30 cellular contexts compared by ENCODE assay signal in the genomic region with DNA sequence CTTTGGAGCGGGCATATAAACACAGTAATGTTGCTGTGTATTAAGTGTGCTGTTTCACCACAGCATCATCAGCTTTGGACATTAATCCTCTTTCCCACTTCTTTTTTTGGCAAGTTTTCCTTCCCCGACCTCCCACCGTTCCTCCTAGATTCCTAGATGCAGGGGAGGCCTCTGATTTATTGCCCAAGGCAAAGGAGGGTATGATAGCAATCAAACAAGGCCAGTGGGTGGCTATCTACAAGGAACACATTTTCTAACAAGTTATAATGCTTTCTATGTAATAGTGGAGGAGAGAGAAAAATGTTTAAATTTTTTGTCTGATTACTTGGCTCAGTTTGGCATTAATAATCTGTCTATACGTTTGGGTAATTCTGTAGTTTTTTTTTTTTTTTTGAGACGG.
"Had no signal": no experiment of that assay in that cellular context is flagged by ENCODE, and none has a peak within 500 bp of the region (broad histone marks: within the 10 kb centered on the region; RNA-seq: fewer than 3 reads in every experiment).

No MANE protein-coding gene starts in this region.

- H3K27ac Mint-ChIP-seq: neural progenitor cell; progenitor cell of endocrine pancreas; stimulated activated memory B cell treated with anti-CD40 and anti-IgM and Interleukin-4, amounts not matched to agents 10 μg/mL and 1 μg/mL and 100 μg/mL, for 72 hours; stimulated activated naive CD8-positive, alpha-beta T cell treated with anti-CD3 and anti-CD28 coated beads, Interleukin-15, amount 100 ng/mL, for 72 hours; type B pancreatic cell had no signal

- H3K4me3 Mint-ChIP-seq: natural killer cell; nephron; neural progenitor cell; stimulated activated memory B cell treated with anti-CD40 and anti-IgM and Interleukin-4, amounts not matched to agents 10 μg/mL and 1 μg/mL and 100 μg/mL, for 72 hours; stimulated activated naive CD8-positive, alpha-beta T cell treated with anti-CD3 and anti-CD28 coated beads, Interleukin-15, amount 100 ng/mL, for 72 hours; type B pancreatic cell had no signal

- H3K4me1 ChIP-seq: neural progenitor cell, parathyroid adenoma, transverse colon, uterus had no signal

- H3K4me3 ChIP-seq: neural progenitor cell, ovary, psoas muscle, right lobe of liver, sigmoid colon, suprapubic skin, testis, tibial artery, transverse colon, upper lobe of right lung, uterus had no signal

- ATAC-seq: natural killer cell; psoas muscle; right cardiac atrium; right lobe of liver; stimulated activated memory B cell treated with anti-CD40 and anti-IgM and Interleukin-4, amounts not matched to agents 10 μg/mL and 1 μg/mL and 100 μg/mL, for 72 hours; stimulated activated naive CD8-positive, alpha-beta T cell treated with anti-CD3 and anti-CD28 coated beads, Interleukin-15, amount 100 ng/mL, for 72 hours; stimulated activated naive CD8-positive, alpha-beta T cell treated with anti-CD3 and anti-CD28 coated beads, Interleukin-15, Interleukin-2, amounts not matched to agents 100 U/mL and 50 U/mL, for 24 hours; upper lobe of right lung had no signal

- H3K27me3 ChIP-seq: neural progenitor cell, ovary, right lobe of liver, sigmoid colon, suprapubic skin, testis, tibial artery, transverse colon, upper lobe of right lung, uterus had no signal

- H3K27ac ChIP-seq: neural progenitor cell, ovary, parathyroid adenoma, psoas muscle, right lobe of liver, sigmoid colon, suprapubic skin, testis, tibial artery, transverse colon, upper lobe of right lung, uterus had no signal

- H3K9me3 Mint-ChIP-seq: natural killer cell; nephron; neural progenitor cell; stimulated activated memory B cell treated with anti-CD40 and anti-IgM and Interleukin-4, amounts not matched to agents 10 μg/mL and 1 μg/mL and 100 μg/mL, for 72 hours; stimulated activated naive CD8-positive, alpha-beta T cell treated with anti-CD3 and anti-CD28 coated beads, Interleukin-15, amount 100 ng/mL, for 72 hours; type B pancreatic cell had no signal

- H3K9me3 ChIP-seq: ovary, psoas muscle, right lobe of liver, sigmoid colon, suprapubic skin, testis, tibial artery, transverse colon, upper lobe of right lung, uterus had no signal

- H3K4me1 Mint-ChIP-seq: neural progenitor cell had no signal

- DNase-seq: natural killer cell; occipital lobe; ovary; posterior cingulate gyrus; psoas muscle; right cardiac atrium; right lobe of liver; sigmoid colon; small intestine; stimulated activated CD4-positive, alpha-beta T cell treated with anti-CD3 and anti-CD28 coated beads, Interleukin-15, amount 100 ng/mL, for 24 hours; stimulated activated CD4-positive, alpha-beta T cell treated with anti-CD3 and anti-CD28 coated beads, Interleukin-2, amount 100 ng/mL, for 24 hours; stimulated activated CD4-positive, alpha-beta T cell treated with anti-CD3 and anti-CD28 coated beads, Interleukin-2, amount 100 ng/mL, for 48 hours; stimulated activated CD4-positive, alpha-beta T cell treated with anti-CD3 and anti-CD28 coated beads, Interleukin-4, amount 100 ng/mL, for 24 hours; stimulated activated CD8-positive, alpha-beta memory T cell treated with anti-CD3 and anti-CD28 coated beads, Interleukin-4, amount 100 ng/mL, for 48 hours; stimulated activated naive CD4-positive, alpha-beta T cell; stimulated activated naive CD8-positive, alpha-beta T cell treated with anti-CD3 and anti-CD28 coated beads, Interleukin-15, amount 100 ng/mL, for 72 hours; stimulated activated naive CD8-positive, alpha-beta T cell treated with anti-CD3 and anti-CD28 coated beads, Interleukin-15, Interleukin-2, amounts not matched to agents 100 U/mL and 50 U/mL, for 24 hours; substantia nigra; testis; tibial artery; transverse colon; upper lobe of right lung; uterus had no signal

- H3K36me3 ChIP-seq: ovary, uterus had no signal

- H3K9ac ChIP-seq: neural progenitor cell, parathyroid adenoma had no signal

- H3K27me3 Mint-ChIP-seq: progenitor cell of endocrine pancreas; stimulated activated memory B cell treated with anti-CD40 and anti-IgM and Interleukin-4, amounts not matched to agents 10 μg/mL and 1 μg/mL and 100 μg/mL, for 72 hours; stimulated activated naive CD8-positive, alpha-beta T cell treated with anti-CD3 and anti-CD28 coated beads, Interleukin-15, amount 100 ng/mL, for 72 hours; type B pancreatic cell had no signal
